In the genomic region with DNA sequence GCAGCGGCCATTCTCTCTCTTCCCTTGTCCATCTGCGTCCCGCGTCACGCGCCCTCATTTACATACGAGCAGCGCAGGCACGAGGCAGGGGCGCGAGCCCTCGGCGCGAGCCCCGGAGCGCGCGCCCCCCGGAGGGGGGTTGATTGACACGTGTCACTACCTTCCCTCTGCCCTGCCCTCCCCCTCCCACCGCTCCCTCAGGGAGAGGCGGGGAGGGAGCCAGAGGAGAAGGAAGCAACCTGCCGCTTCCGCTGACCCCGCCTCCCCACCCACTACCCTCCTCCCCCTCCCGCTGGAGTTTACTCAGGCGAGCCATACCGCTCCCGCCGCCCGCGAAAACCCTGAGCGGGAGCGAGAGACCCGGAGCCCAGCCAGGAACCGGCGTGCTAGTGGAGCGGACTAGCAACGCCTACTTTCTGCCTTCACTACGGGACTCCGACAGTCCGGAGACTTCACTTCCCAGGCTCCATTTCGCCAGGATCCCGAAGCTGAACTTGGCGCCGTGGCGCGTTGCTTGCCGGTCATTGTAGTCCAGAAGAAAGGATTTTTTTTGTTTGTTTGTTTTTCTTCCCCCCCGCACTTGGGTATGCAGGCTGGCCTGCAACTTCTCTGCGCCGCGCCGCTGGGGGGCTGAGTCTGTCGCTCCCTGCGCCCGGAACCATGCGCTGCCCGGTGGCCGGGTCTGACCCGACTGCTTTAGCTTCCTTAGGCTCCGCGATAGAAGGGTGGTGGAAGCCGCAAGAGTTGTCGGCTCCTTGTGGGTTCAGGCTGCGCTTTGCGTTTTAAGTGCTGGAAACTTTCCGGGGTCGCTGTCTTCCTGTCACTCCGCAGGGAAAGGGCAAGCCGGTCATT, we compare ENCODE assay signal across 1 cellular context.
TF ChIP-seq lines count a peak whose summit lies in the region.

A gene (minus strand): TSS at position 36 of the 852 bp plus-strand sequence. CDS start 4 bp downstream, at position 32.

TF ChIP-seq in HEK293, 187 proteins besides CTCF, POLR2A, EP300 and RAD21 (continued from another document and continues in another):
- TF ChIP-seq, protein P1, sequence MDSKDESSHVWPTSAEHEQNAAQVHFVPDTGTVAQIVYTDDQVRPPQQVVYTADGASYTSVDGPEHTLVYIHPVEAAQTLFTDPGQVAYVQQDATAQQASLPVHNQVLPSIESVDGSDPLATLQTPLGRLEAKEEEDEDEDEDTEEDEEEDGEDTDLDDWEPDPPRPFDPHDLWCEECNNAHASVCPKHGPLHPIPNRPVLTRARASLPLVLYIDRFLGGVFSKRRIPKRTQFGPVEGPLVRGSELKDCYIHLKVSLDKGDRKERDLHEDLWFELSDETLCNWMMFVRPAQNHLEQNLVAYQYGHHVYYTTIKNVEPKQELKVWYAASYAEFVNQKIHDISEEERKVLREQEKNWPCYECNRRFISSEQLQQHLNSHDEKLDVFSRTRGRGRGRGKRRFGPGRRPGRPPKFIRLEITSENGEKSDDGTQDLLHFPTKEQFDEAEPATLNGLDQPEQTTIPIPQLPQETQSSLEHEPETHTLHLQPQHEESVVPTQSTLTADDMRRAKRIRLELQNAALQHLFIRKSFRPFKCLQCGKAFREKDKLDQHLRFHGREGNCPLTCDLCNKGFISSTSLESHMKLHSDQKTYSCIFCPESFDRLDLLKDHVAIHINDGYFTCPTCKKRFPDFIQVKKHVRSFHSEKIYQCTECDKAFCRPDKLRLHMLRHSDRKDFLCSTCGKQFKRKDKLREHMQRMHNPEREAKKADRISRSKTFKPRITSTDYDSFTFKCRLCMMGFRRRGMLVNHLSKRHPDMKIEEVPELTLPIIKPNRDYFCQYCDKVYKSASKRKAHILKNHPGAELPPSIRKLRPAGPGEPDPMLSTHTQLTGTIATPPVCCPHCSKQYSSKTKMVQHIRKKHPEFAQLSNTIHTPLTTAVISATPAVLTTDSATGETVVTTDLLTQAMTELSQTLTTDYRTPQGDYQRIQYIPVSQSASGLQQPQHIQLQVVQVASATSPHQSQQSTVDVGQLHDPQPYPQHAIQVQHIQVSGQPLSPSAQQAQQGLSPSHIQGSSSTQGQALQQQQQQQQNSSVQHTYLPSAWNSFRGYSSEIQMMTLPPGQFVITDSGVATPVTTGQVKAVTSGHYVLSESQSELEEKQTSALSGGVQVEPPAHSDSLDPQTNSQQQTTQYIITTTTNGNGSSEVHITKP (tag by site-specific recombination; IDR thresholded peaks at IDR 0.05), result peak; percentile 66
- peak; percentile 73 for TF ChIP-seq SP3 (tag by site-specific recombination; IDR thresholded peaks at IDR 0.05)
- no peak for TF ChIP-seq ZNF514 (tag by site-specific recombination; IDR thresholded peaks at IDR 0.05)
- no peak for TF ChIP-seq ZNF776 (tag by site-specific recombination; IDR thresholded peaks at IDR 0.05; ENCODE audit: borderline replicate concordance)
- no peak for TF ChIP-seq YY1 (tag by site-specific recombination; IDR thresholded peaks at IDR 0.05)
- TF ChIP-seq, protein P2, sequence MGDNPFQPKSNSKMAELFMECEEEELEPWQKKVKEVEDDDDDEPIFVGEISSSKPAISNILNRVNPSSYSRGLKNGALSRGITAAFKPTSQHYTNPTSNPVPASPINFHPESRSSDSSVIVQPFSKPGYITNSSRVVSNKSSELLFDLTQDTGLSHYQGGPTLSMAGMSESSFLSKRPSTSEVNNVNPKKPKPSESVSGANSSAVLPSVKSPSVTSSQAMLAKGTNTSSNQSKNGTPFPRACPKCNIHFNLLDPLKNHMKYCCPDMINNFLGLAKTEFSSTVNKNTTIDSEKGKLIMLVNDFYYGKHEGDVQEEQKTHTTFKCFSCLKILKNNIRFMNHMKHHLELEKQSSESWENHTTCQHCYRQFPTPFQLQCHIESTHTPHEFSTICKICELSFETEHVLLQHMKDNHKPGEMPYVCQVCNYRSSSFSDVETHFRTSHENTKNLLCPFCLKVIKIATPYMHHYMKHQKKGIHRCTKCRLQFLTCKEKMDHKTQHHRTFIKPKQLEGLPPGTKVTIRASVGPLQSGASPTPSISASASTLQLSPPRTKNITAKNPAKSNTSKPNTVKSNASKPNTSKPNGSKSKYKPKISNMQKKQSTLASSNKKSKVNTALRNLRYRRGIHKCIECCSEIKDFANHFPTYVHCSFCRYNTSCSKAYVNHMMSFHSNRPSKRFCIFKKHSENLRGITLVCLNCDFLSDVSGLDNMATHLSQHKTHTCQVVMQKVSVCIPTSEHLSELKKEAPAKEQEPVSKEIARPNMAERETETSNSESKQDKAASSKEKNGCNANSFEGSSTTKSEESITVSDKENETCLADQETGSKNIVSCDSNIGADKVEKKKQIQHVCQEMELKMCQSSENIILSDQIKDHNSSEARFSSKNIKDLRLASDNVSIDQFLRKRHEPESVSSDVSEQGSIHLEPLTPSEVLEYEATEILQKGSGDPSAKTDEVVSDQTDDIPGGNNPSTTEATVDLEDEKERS (tag by site-specific recombination; IDR thresholded peaks at IDR 0.05), result no peak
- peak; percentile 70 for TF ChIP-seq EGR2 (tag by site-specific recombination; IDR thresholded peaks at IDR 0.05; ENCODE audit: low read depth)
- TF ChIP-seq ZNF48 (tag by site-specific recombination; IDR thresholded peaks at IDR 0.05), result no peak
- no peak for TF ChIP-seq ZNF16 (tag by site-specific recombination; IDR thresholded peaks at IDR 0.05; ENCODE audit: low read depth)
- no peak for TF ChIP-seq KLF16 (tag by site-specific recombination; IDR thresholded peaks at IDR 0.05)
- TF ChIP-seq ZIC2 (tag by site-specific recombination; IDR thresholded peaks at IDR 0.05), result peak; percentile 64
- TF ChIP-seq ZNF155 (tag by site-specific recombination; IDR thresholded peaks at IDR 0.05), result no peak
- TF ChIP-seq ZNF2 (tag by site-specific recombination; IDR thresholded peaks at IDR 0.05), result peak; percentile 78
- no peak for TF ChIP-seq MYNN (tag by site-specific recombination; IDR thresholded peaks at IDR 0.05; ENCODE audit: borderline replicate concordance)
- TF ChIP-seq ZNF37A (tag by site-specific recombination; IDR thresholded peaks at IDR 0.05), result no peak
- TF ChIP-seq, protein P3, sequence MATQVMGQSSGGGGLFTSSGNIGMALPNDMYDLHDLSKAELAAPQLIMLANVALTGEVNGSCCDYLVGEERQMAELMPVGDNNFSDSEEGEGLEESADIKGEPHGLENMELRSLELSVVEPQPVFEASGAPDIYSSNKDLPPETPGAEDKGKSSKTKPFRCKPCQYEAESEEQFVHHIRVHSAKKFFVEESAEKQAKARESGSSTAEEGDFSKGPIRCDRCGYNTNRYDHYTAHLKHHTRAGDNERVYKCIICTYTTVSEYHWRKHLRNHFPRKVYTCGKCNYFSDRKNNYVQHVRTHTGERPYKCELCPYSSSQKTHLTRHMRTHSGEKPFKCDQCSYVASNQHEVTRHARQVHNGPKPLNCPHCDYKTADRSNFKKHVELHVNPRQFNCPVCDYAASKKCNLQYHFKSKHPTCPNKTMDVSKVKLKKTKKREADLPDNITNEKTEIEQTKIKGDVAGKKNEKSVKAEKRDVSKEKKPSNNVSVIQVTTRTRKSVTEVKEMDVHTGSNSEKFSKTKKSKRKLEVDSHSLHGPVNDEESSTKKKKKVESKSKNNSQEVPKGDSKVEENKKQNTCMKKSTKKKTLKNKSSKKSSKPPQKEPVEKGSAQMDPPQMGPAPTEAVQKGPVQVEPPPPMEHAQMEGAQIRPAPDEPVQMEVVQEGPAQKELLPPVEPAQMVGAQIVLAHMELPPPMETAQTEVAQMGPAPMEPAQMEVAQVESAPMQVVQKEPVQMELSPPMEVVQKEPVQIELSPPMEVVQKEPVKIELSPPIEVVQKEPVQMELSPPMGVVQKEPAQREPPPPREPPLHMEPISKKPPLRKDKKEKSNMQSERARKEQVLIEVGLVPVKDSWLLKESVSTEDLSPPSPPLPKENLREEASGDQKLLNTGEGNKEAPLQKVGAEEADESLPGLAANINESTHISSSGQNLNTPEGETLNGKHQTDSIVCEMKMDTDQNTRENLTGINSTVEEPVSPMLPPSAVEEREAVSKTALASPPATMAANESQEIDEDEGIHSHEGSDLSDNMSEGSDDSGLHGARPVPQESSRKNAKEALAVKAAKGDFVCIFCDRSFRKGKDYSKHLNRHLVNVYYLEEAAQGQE (tag by site-specific recombination; IDR thresholded peaks at IDR 0.05), result peak; percentile 14; the same call in 1 of the 2 replicates
- TF ChIP-seq, protein P4, sequence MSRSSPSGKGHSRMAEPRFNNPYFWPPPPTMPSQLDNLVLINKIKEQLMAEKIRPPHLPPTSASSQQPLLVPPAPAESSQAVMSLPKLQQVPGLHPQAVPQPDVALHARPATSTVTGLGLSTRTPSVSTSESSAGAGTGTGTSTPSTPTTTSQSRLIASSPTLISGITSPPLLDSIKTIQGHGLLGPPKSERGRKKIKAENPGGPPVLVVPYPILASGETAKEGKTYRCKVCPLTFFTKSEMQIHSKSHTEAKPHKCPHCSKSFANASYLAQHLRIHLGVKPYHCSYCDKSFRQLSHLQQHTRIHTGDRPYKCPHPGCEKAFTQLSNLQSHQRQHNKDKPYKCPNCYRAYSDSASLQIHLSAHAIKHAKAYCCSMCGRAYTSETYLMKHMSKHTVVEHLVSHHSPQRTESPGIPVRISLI (tag by site-specific recombination; IDR thresholded peaks at IDR 0.05), result peak; percentile 97
- TF ChIP-seq, protein P5, sequence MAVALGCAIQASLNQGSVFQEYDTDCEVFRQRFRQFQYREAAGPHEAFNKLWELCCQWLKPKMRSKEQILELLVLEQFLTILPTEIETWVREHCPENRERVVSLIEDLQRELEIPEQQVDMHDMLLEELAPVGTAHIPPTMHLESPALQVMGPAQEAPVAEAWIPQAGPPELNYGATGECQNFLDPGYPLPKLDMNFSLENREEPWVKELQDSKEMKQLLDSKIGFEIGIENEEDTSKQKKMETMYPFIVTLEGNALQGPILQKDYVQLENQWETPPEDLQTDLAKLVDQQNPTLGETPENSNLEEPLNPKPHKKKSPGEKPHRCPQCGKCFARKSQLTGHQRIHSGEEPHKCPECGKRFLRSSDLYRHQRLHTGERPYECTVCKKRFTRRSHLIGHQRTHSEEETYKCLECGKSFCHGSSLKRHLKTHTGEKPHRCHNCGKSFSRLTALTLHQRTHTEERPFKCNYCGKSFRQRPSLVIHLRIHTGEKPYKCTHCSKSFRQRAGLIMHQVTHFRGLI (tag by site-specific recombination; IDR thresholded peaks at IDR 0.05), result peak; percentile 86
- peak; percentile 76 for TF ChIP-seq ZNF600 (tag by site-specific recombination; IDR thresholded peaks at IDR 0.05)
- TF ChIP-seq, protein P6, sequence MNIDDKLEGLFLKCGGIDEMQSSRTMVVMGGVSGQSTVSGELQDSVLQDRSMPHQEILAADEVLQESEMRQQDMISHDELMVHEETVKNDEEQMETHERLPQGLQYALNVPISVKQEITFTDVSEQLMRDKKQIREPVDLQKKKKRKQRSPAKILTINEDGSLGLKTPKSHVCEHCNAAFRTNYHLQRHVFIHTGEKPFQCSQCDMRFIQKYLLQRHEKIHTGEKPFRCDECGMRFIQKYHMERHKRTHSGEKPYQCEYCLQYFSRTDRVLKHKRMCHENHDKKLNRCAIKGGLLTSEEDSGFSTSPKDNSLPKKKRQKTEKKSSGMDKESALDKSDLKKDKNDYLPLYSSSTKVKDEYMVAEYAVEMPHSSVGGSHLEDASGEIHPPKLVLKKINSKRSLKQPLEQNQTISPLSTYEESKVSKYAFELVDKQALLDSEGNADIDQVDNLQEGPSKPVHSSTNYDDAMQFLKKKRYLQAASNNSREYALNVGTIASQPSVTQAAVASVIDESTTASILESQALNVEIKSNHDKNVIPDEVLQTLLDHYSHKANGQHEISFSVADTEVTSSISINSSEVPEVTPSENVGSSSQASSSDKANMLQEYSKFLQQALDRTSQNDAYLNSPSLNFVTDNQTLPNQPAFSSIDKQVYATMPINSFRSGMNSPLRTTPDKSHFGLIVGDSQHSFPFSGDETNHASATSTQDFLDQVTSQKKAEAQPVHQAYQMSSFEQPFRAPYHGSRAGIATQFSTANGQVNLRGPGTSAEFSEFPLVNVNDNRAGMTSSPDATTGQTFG (tag by site-specific recombination; IDR thresholded peaks at IDR 0.05; ENCODE audit: borderline replicate concordance), result no peak
- peak; percentile 70 for TF ChIP-seq ZNF335 (tag by site-specific recombination; conservative IDR thresholded peaks at IDR 0.05)
- TF ChIP-seq ZNF404 (tag by site-specific recombination; IDR thresholded peaks at IDR 0.05), result no peak
- TF ChIP-seq SP7 (tag by site-specific recombination; IDR thresholded peaks at IDR 0.05), result 0 out of 2 replicates have a peak, but pooled peaks have one; percentile 27
- no peak for TF ChIP-seq ZNF747 (tag by site-specific recombination; IDR thresholded peaks at IDR 0.05)
- 0 out of 2 replicates have a peak, but pooled peaks have one; percentile 58 for TF ChIP-seq TRIM28 (IDR thresholded peaks at IDR 0.05; ENCODE audit: borderline replicate concordance, low read length)
- peak; percentile 96 for TF ChIP-seq ZNF76 (tag by site-specific recombination; IDR thresholded peaks at IDR 0.05; ENCODE audit: borderline replicate concordance, low read depth)
- TF ChIP-seq KLF10 (tag by site-specific recombination; IDR thresholded peaks at IDR 0.05), result peak; percentile 45; the same call in 1 of the 2 replicates
- TF ChIP-seq, protein P7, sequence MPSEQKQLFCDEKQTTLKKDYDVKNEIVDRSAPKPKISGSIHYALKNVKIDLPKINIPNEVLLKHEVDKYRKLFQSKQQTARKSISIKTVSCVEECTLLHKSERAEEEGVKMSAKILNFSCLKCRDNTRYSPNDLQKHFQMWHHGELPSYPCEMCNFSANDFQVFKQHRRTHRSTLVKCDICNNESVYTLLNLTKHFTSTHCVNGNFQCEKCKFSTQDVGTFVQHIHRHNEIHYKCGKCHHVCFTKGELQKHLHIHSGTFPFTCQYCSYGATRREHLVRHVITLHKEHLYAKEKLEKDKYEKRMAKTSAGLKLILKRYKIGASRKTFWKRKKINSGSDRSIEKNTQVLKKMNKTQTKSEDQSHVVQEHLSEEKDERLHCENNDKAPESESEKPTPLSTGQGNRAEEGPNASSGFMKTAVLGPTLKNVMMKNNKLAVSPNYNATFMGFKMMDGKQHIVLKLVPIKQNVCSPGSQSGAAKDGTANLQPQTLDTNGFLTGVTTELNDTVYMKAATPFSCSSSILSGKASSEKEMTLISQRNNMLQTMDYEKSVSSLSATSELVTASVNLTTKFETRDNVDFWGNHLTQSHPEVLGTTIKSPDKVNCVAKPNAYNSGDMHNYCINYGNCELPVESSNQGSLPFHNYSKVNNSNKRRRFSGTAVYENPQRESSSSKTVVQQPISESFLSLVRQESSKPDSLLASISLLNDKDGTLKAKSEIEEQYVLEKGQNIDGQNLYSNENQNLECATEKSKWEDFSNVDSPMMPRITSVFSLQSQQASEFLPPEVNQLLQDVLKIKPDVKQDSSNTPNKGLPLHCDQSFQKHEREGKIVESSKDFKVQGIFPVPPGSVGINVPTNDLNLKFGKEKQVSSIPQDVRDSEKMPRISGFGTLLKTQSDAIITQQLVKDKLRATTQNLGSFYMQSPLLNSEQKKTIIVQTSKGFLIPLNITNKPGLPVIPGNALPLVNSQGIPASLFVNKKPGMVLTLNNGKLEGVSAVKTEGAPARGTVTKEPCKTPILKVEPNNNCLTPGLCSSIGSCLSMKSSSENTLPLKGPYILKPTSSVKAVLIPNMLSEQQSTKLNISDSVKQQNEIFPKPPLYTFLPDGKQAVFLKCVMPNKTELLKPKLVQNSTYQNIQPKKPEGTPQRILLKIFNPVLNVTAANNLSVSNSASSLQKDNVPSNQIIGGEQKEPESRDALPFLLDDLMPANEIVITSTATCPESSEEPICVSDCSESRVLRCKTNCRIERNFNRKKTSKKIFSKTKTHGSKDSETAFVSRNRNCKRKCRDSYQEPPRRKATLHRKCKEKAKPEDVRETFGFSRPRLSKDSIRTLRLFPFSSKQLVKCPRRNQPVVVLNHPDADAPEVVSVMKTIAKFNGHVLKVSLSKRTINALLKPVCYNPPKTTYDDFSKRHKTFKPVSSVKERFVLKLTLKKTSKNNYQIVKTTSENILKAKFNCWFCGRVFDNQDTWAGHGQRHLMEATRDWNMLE (tag by site-specific recombination; conservative IDR thresholded peaks at IDR 0.05; ENCODE audit: low read depth), result no peak
